9 cellular contexts compared by ENCODE assay signal in the genomic region with DNA sequence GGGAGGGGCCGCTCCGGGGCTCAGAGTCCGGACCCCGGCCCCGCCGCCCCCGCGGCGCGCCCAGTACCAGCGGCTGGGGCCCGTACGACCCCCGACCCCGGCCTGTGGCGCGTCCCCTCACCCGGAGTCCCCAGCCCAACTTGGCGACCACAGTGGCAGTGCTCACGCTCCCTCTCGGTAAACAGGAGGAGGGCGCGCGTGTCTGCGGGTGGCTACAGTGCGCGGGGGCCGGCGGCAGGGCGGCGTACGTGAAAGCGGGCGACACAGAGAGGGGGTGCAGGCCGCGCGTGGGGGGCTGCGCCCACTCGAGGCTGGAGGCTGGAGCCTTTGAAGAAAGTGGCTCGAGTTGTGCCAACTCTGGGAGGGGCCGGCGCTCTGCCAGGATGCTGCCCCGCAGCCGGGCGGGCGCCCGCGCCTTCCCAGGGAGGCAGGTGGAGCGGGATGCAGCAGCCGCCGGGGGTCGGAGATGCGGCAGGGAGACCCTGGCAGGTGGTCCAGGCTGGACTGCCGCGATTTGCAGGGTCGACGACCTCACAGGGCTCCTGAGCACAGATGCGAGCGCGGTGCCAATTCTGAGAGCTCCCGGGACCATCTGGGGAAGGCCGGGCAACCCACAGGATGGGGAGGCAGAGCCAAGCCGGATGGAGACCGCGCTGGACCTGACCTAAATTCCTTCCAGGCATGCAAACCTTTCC. TPM values are rescaled to one million over a fixed set of nuclear protein-coding genes. Genes with fewer than 3 reads are reported as not detected.
DNase-seq lines count a peak whose midpoint lies in the region; ATAC-seq and TF ChIP-seq lines count a peak whose summit lies in the region.
"Had no signal": no experiment of that assay in that cellular context is flagged by ENCODE, and none has a peak within 500 bp of the region (broad histone marks: within the 10 kb centered on the region; RNA-seq: fewer than 3 reads in every experiment).

No MANE protein-coding gene starts in this region.

- H3K4me1 ChIP-seq in heart left ventricle, result peaks cover 0 to 55% (median 35%) of the 10 kb centered on the region in 12 donors

- TF ChIP-seq POLR2A in heart left ventricle (IDR thresholded peaks at IDR 0.05), result no peak

- peak overlapping the region; percentile 36 for H3K4me3 Mint-ChIP-seq in activated naive CD4-positive, alpha-beta T cell treated with anti-CD3 and anti-CD28 coated beads for 36 hours

- no peaks in the 10 kb centered on the region for H3K36me3 Mint-ChIP-seq in activated naive CD4-positive, alpha-beta T cell treated with anti-CD3 and anti-CD28 coated beads for 36 hours (ENCODE audit: low read depth)

- no peaks in the 10 kb centered on the region for H3K36me3 ChIP-seq in heart left ventricle

- no peaks in the 10 kb centered on the region for H3K27me3 ChIP-seq in heart left ventricle

- no peaks in the 10 kb centered on the region for H3K9me3 Mint-ChIP-seq in activated naive CD4-positive, alpha-beta T cell treated with anti-CD3 and anti-CD28 coated beads for 36 hours

- DNase-seq in DMS 273 (lab: John Stamatoyannopoulos, UW; ENCODE audit: unreplicated experiment) (peak; percentile 35), DMS 273 treated with DMSO at 0.1 percent for 48 hours (lab: John Stamatoyannopoulos, UW) (no peak), heart left ventricle (peak; percentile 62 to 82 (median 74)), posterior cingulate gyrus (peak in 7 of 10 donors; percentile 26 to 90 (median 69)), putamen (ENCODE audit: low spot score) (no peak), HT-29 (ENCODE audit: low spot score) (no peak)
- DNase-seq in activated naive CD4-positive, alpha-beta T cell treated with anti-CD3 and anti-CD28 coated beads for 36 hours, result peak; percentile 38

- peaks cover 20% of the 10 kb centered on the region for H3K27me3 Mint-ChIP-seq in activated naive CD4-positive, alpha-beta T cell treated with anti-CD3 and anti-CD28 coated beads for 36 hours (ENCODE audit: low read depth)

- ATAC-seq in heart left ventricle (peak in 3 of 4 donors; percentile 38 to 57 (median 43)), GM19035 (IDR thresholded peaks at IDR 0.05; ENCODE audit: unreplicated experiment) (no peak)

- H3K27ac ChIP-seq in heart left ventricle, result peak overlapping the region; percentile 85 to 98 (median 91)
- H3K27ac ChIP-seq: 22Rv1 had no signal

- no peak overlapping the region for H3K27ac Mint-ChIP-seq in activated naive CD4-positive, alpha-beta T cell treated with anti-CD3 and anti-CD28 coated beads for 36 hours

- no peaks in the 10 kb centered on the region for H3K4me1 Mint-ChIP-seq in activated naive CD4-positive, alpha-beta T cell treated with anti-CD3 and anti-CD28 coated beads for 36 hours (ENCODE audit: low read depth)

- CTCF ChIA-PET in activated naive CD4-positive, alpha-beta T cell treated with anti-CD3 and anti-CD28 coated beads for 36 hours (lab: Charles Lee), result interaction anchor here (0.6 to 6.9 kb wide), 21 partner anchors 8 to 275 kb away, joined by 3 to 178 read pairs (median 3); no protein-coding TSS in a partner anchor

- H3K9me3 ChIP-seq in heart left ventricle, result no peaks in the 10 kb centered on the region

- whole genome bisulfite sequencing in heart left ventricle, 4 donors, result 1 to 3% (median 2%) methylated on average over 20 to 65 of the region's 65 CpGs

- intact Hi-C loops in activated naive CD4-positive, alpha-beta T cell treated with anti-CD3 and anti-CD28 coated beads for 36 hours (cut with micrococcal nuclease), result loop anchor here (1.0 to 2.0 kb wide), 3 partner anchors 84 to 243 kb away; no protein-coding TSS in a partner anchor
- intact Hi-C loops in heart left ventricle (cut with DNase I) (loop anchor here (1.0 to 10.0 kb wide), 10 partner anchors 103 to 247 kb away; no protein-coding TSS in a partner anchor), posterior cingulate gyrus (cut with DNase I) (loop anchor here (1.0 kb wide), 3 partner anchors 67 to 162 kb away; no protein-coding TSS in a partner anchor)

- peak overlapping the region; percentile 58 to 92 (median 76) for H3K4me3 ChIP-seq in heart left ventricle

- TF ChIP-seq CTCF in heart left ventricle (IDR thresholded peaks at IDR 0.05), result peak in 1 of 12 donors; percentile 13

RNA-seq across cellular contexts. Expression of gene PTPRE, which starts 0.7 kb away (rescaled TPM):
- 10 to 100 TPM; 13.4 to 16.4 TPM for total RNA-seq in activated naive CD4-positive, alpha-beta T cell treated with anti-CD3 and anti-CD28 coated beads for 36 hours
- total RNA-seq in heart left ventricle, result 10 to 100 TPM; 13.9 to 55.0 (median 26.8) TPM
- 10 to 100 TPM in 1 of 2 donors, 1 to 10 TPM in 1; 6.9 to 18.4 TPM for polyA plus RNA-seq in heart left ventricle
- total RNA-seq in HT-29 (2014; rRNA removed; shearing (Covaris generic)), result 3.4 and 8.1 TPM in 2 replicates

RNA-seq across cellular contexts. Expression of gene CLRN3, which starts 14.8 kb away (rescaled TPM):
- not detected for total RNA-seq in activated naive CD4-positive, alpha-beta T cell treated with anti-CD3 and anti-CD28 coated beads for 36 hours
- total RNA-seq in heart left ventricle, result under 1 TPM in 1 of 9 donors, not detected in 8; 0.35 TPM
- polyA plus RNA-seq in heart left ventricle, result not detected
- total RNA-seq in HT-29 (2014; rRNA removed; shearing (Covaris generic)), result 17.7 and 21.5 TPM in 2 replicates

Comparison
In these comparisons a context has a peak if more than half of its experiments do, and no peak if none do; other contexts are left out.
1. DNase-seq: peak in DMS 273 (single experiment), activated naive CD4-positive, alpha-beta T cell treated with anti-CD3 and anti-CD28 coated beads for 36 hours (single experiment), heart left ventricle (5 of 5) and posterior cingulate gyrus (7 of 10); none in DMS 273 treated with DMSO at 0.1 percent for 48 hours (single experiment), putamen (single experiment) and HT-29 (single experiment).
2. RNA of gene CLRN3, which starts 14.8 kb away (total RNA-seq): 17.7 to 21.5 TPM in HT-29; not detected in activated naive CD4-positive, alpha-beta T cell treated with anti-CD3 and anti-CD28 coated beads for 36 hours and 0.35 TPM in heart left ventricle; every median in the first group is over 10 times any median in the second.